12 cellular contexts compared by ENCODE assay signal in the genomic region with DNA sequence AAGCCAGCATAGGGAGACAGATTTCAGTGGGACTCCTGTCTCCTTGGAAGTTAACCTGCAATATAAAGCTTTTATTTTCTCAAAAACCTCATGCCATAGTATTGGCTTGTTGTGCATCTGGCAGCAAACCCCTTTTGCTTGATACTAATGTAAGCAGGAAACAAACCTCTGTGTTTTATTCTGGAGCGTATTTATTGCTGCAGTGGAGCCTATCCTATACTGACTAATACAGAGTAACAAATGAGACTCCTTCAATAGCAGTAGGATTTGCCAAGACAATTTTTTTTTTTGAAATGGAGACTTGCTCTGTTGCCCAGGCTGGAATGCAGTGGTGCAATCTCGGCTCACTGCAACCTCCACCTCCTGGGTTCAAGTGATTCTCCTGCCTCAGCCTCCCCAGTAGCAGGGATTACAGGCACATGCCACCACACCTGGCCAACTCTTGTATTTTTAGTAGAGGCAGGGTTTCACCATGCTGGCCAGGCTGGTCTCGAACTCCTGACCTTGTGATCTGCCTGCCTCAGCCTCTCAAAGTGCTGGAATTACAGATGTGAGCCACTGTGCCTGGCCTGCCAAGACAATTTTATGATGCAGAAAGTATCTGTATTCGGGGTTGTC. TPM values are rescaled to one million over a fixed set of nuclear protein-coding genes. Genes with fewer than 3 reads are reported as not detected.
DNase-seq lines count a peak whose midpoint lies in the region; ATAC-seq and TF ChIP-seq lines count a peak whose summit lies in the region.
"Not testable (repeated sequence)": the region's sequence is repeated elsewhere in the genome, so short reads cannot be mapped to it uniquely, and the experiment has no call there.
"Had no signal": no experiment of that assay in that cellular context is flagged by ENCODE, and none has a peak within 500 bp of the region (broad histone marks: within the 10 kb centered on the region; RNA-seq: fewer than 3 reads in every experiment).

No MANE protein-coding gene starts in this region.

- H3K4me3 ChIP-seq in CD4-positive, alpha-beta memory T cell (ENCODE audit: low read length in 2 of 2); left ventricle myocardium inferior; lower lobe of right lung: not testable (repeated sequence)

- intact Hi-C loops in CD4-positive, alpha-beta memory T cell (cut with micrococcal nuclease); left ventricle myocardium inferior (cut with micrococcal nuclease); lower lobe of right lung (cut with DNase I): not testable (repeated sequence)

- not testable (repeated sequence) for TF ChIP-seq CTCF in left ventricle myocardium inferior (IDR thresholded peaks at IDR 0.05; ENCODE audit: borderline replicate concordance); lower lobe of right lung (IDR thresholded peaks at IDR 0.05)

- peaks cover 0 to 14% (median 4%) of the 10 kb centered on the region in 8 donors for H3K9me3 Mint-ChIP-seq in CD4-positive, alpha-beta memory T cell
- not testable (repeated sequence) for H3K9me3 Mint-ChIP-seq in activated naive CD8-positive, alpha-beta T cell (ENCODE audit: low read depth)

- not testable (repeated sequence) for H3K27ac ChIP-seq in CD4-positive, alpha-beta memory T cell (ENCODE audit: low read depth, low read length)
- H3K27ac ChIP-seq in left ventricle myocardium inferior (replicated peaks) (peak overlapping the region; percentile 54), lower lobe of right lung (peak overlapping the region; percentile 36)

- not testable (repeated sequence) for ATAC-seq in T-helper 17 cell, lower lobe of right lung

- H3K27ac Mint-ChIP-seq in CD4-positive, alpha-beta memory T cell: peak overlapping the region; percentile 38 to 81 (median 64)
- H3K27ac Mint-ChIP-seq in T-helper 17 cell: peak overlapping the region; percentile 47
- peak overlapping the region; percentile 16 for H3K27ac Mint-ChIP-seq in activated naive CD8-positive, alpha-beta T cell

- not testable (repeated sequence) for H3K36me3 Mint-ChIP-seq in CD4-positive, alpha-beta memory T cell; T-helper 17 cell (ENCODE audit: low read depth); activated naive CD8-positive, alpha-beta T cell

- peaks cover 63% of the 10 kb centered on the region for H3K4me1 ChIP-seq in CD4-positive, alpha-beta memory T cell (ENCODE audit: insufficient read depth, low read length)
- H3K4me1 ChIP-seq in left ventricle myocardium inferior: peaks cover 22% of the 10 kb centered on the region
- peaks cover 34% of the 10 kb centered on the region for H3K4me1 ChIP-seq in lower lobe of right lung

- POLR2A ChIA-PET in CD4-positive, alpha-beta memory T cell (lab: Charles Lee; ENCODE audit: partially characterized antibody): interaction anchor here (0.9 to 6.7 kb wide), 5 partner anchors 9 to 27 kb away, joined by 3 to 40 read pairs (median 5); no protein-coding TSS in a partner anchor

- H3K9me3 ChIP-seq in CD4-positive, alpha-beta memory T cell (ENCODE audit: control insufficient read depth in 1 of 2, low read length in 2 of 2); T-helper 17 cell (ENCODE audit: control insufficient read depth, low read length, poor library complexity, severe bottlenecking); lower lobe of right lung: not testable (repeated sequence)
- H3K9me3 ChIP-seq in left ventricle myocardium inferior (replicated peaks): peaks cover 17% of the 10 kb centered on the region

- H3K4me1 Mint-ChIP-seq in CD4-positive, alpha-beta memory T cell: peaks cover 13 to 59% (median 41%) of the 10 kb centered on the region in 4 donors
- peaks cover 24% of the 10 kb centered on the region for H3K4me1 Mint-ChIP-seq in T-helper 17 cell
- H3K4me1 Mint-ChIP-seq in activated naive CD8-positive, alpha-beta T cell (ENCODE audit: low read depth): peaks cover 36% of the 10 kb centered on the region

- CTCF ChIA-PET in CD4-positive, alpha-beta memory T cell (lab: Charles Lee; ENCODE audit: partially characterized antibody): interaction anchor here (1.1 to 1.5 kb wide), 2 partner anchors 67 to 79 kb away, joined by 3 to 4 read pairs; partner anchors contain the start of gene FXYD5

- H3K27me3 ChIP-seq in CD4-positive, alpha-beta memory T cell (ENCODE audit: insufficient read depth, low read length); left ventricle myocardium inferior (ENCODE audit: low read depth); lower lobe of right lung (ENCODE audit: low read depth): not testable (repeated sequence)

- H3K36me3 ChIP-seq in CD4-positive, alpha-beta memory T cell (ENCODE audit: insufficient read depth, low read length); left ventricle myocardium inferior; lower lobe of right lung: not testable (repeated sequence)

- peak overlapping the region in 4 of 8 donors; percentile 35 to 56 (median 42) for H3K4me3 Mint-ChIP-seq in CD4-positive, alpha-beta memory T cell
- H3K4me3 Mint-ChIP-seq in T-helper 17 cell; activated naive CD8-positive, alpha-beta T cell: not testable (repeated sequence)

- H3K27me3 Mint-ChIP-seq in CD4-positive, alpha-beta memory T cell; T-helper 17 cell; activated naive CD8-positive, alpha-beta T cell: not testable (repeated sequence)

- DNase-seq in CD4-positive, alpha-beta memory T cell; T-helper 17 cell; left ventricle myocardium inferior; lower lobe of right lung: not testable (repeated sequence)
- DNase-seq in activated CD8-positive, alpha-beta memory T cell treated with anti-CD3 and anti-CD28 coated beads, Interleukin-2, amount 50 U/mL, for 48 hours: peak; percentile 23
- peak; percentile 7 for DNase-seq in stimulated activated CD8-positive, alpha-beta memory T cell treated with anti-CD3 and anti-CD28 coated beads, Interleukin-4, amount 100 ng/mL, for 48 hours

RNA-seq across cellular contexts. Expression of gene FAM187B, which starts 7.5 kb away (rescaled TPM):
- total RNA-seq in CD4-positive, alpha-beta memory T cell: not detected
- not detected for polyA plus RNA-seq in CD4-positive, alpha-beta memory T cell
- total RNA-seq in T-helper 17 cell (not detected), left ventricle myocardium inferior (not detected), lower lobe of right lung (0.41 TPM)
- total RNA-seq: Calu3, Daoy, H1, HFFc6, HT1080 had no signal
- polyA plus RNA-seq: H1 had no signal

RNA-seq across cellular contexts. Expression of gene LSR, which starts 27.7 kb away (rescaled TPM):
- 10 to 100 TPM; 45.8 to 48.9 TPM for total RNA-seq in CD4-positive, alpha-beta memory T cell
- polyA plus RNA-seq in CD4-positive, alpha-beta memory T cell: 10 to 100 TPM; 76.1 to 91.6 TPM
- 10 to 100 TPM; 42.6 to 44.5 TPM for total RNA-seq in T-helper 17 cell
- total RNA-seq in left ventricle myocardium inferior: 4.5 TPM
- 74.1 TPM for total RNA-seq in lower lobe of right lung

RNA-seq across cellular contexts. Expression of gene USF2, which starts 47.7 kb away (rescaled TPM):
- 100 to 1,000 TPM; 204 to 216 TPM for total RNA-seq in CD4-positive, alpha-beta memory T cell
- 1 to 10 TPM; 2.2 to 9.4 TPM for polyA plus RNA-seq in CD4-positive, alpha-beta memory T cell
- total RNA-seq in T-helper 17 cell (100 to 1,000 TPM; 204 to 299 TPM), left ventricle myocardium inferior (147 TPM), lower lobe of right lung (171 TPM)
